24 cellular contexts compared by ENCODE assay signal in the genomic region with DNA sequence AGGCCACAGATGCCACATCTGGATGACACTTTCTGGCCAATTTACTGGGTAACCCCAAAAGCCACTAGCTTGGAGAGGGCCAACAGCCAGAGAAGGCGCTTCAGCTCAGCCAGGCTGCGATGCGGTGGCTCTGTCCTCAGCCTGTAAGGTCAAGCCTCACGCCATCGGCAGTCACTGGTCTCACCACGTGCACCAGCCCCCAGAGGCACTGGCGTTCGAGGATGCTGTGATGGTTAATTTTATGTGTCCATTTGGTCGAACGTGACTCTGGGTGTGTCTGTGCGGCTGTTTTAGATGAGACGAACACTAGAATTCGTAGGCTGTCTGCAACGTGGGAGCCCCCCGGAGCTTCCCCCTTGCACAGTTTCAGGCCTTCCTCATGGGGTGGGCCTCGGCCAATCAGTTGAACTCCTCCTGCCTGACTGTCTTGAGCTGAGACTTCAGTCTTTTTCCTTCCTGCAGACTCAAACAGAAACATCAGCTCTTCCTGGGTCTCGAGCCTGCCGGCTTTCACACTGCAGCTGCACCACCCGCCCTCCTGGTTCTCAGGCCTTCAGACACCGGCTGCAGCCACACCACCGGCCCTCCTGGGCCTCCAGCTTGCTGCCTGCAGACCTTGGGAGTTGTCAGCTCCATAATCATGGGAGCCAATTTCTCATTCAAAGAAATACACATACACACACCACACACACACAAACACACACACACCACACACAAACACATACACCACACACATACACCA. TPM values are rescaled to one million over a fixed set of nuclear protein-coding genes. Genes with fewer than 3 reads are reported as not detected.
DNase-seq lines count a peak whose midpoint lies in the region; ATAC-seq and TF ChIP-seq lines count a peak whose summit lies in the region.
"Had no signal": no experiment of that assay in that cellular context is flagged by ENCODE, and none has a peak within 500 bp of the region (broad histone marks: within the 10 kb centered on the region; RNA-seq: fewer than 3 reads in every experiment).

No MANE protein-coding gene starts in this region.

- ATAC-seq in GM18511 (IDR thresholded peaks at IDR 0.05; ENCODE audit: unreplicated experiment) (no peak), GM19467 (IDR thresholded peaks at IDR 0.05; ENCODE audit: unreplicated experiment) (no peak), GM21723 (IDR thresholded peaks at IDR 0.05; ENCODE audit: unreplicated experiment) (no peak)
- ATAC-seq: left ventricle myocardium superior had no signal

- no peak for TF ChIP-seq POLR2A in erythroblast (IDR thresholded peaks at IDR 0.05; ENCODE audit: low read length)

- no peak overlapping the region for H3K27ac ChIP-seq in SJCRH30
- H3K27ac ChIP-seq: dorsolateral prefrontal cortex, neutrophil, right atrium auricular region had no signal

- no peaks in the 10 kb centered on the region for H3K4me1 ChIP-seq in SJCRH30
- H3K4me1 ChIP-seq: right atrium auricular region had no signal

- in situ Hi-C loops in GM13976 (cut with MboI; ENCODE audit: low sequenced_read_pairs, unreplicated experiment): no loop called here

- H3K9me3 ChIP-seq in SJCRH30 (replicated peaks): peaks cover 2% of the 10 kb centered on the region; the same call in 1 of the 2 replicates
- H3K9me3 ChIP-seq: neutrophil, right atrium auricular region had no signal

- DNase-seq in ELR (ENCODE audit: low read depth) (peak; percentile 28), GM13976 (ENCODE audit: low spot score) (peak; percentile 44), SJCRH30 (peak; percentile 35 to 47), erythroblast (lab: John Stamatoyannopoulos, UW) (peak; percentile 4 to 42), putamen (ENCODE audit: low spot score) (no peak)
- DNase-seq: activated CD4-positive, alpha-beta T cell treated with anti-CD3 and anti-CD28 coated beads, Interleukin-2, amount 10 ng/mL, durations not matched to agents 24 days and 14 days; activated naive CD4-positive, alpha-beta T cell; anterior cingulate cortex; CD4-positive, alpha-beta memory T cell; DMS79; dorsolateral prefrontal cortex; immature natural killer cell; KG1; left ventricle myocardium superior; NCI-H1092 treated with DMSO at 0.1 percent for 48 hours; NCI-H2081; NCI-H524; stimulated activated CD4-positive, alpha-beta T cell treated with anti-CD3 and anti-CD28 coated beads, Interleukin-12 subunit alpha, Interleukin-12 subunit beta, amount 100 ng/mL, for 4 hours; substantia nigra had no signal

- H3K36me3 ChIP-seq in SJCRH30: no peaks in the 10 kb centered on the region
- H3K36me3 ChIP-seq: neutrophil, right atrium auricular region had no signal

- no peaks in the 10 kb centered on the region for H3K27me3 ChIP-seq in SJCRH30
- H3K27me3 ChIP-seq: right atrium auricular region had no signal

- no peak for TF ChIP-seq CTCF in GM13976 (IDR thresholded peaks at IDR 0.05; ENCODE audit: borderline replicate concordance, control extremely low read depth, extremely low read depth, insufficient read depth, missing control alignments)

- no peak overlapping the region for H3K4me3 ChIP-seq in SJCRH30
- H3K4me3 ChIP-seq: dorsolateral prefrontal cortex, right atrium auricular region had no signal

RNA-seq across cellular contexts. Expression of gene SLC45A1, which starts 41.6 kb away (rescaled TPM):
- total RNA-seq in SJCRH30 (2014; rRNA removed; shearing (Covaris generic)): 1.7 and 2.8 TPM in 2 replicates
